32 cellular contexts compared by ENCODE assay signal in genomic region chr4:74475946-74476345, GRCh38. TPM values are rescaled to one million over a fixed set of nuclear protein-coding genes. Genes with fewer than 3 reads are reported as not detected.
"Had no signal": no experiment of that assay in that cellular context is flagged by ENCODE, and none has a peak within 500 bp of the region (broad histone marks: within the 10 kb centered on the region; RNA-seq: fewer than 3 reads in every experiment).

No MANE protein-coding gene starts in this region.

- H3K9me3 ChIP-seq: neutrophil, ovary, pancreas, prostate gland, psoas muscle, right atrium auricular region, right lobe of liver, sigmoid colon, spleen had no signal

- FAIRE-seq: pancreas, small intestine had no signal

- H3K4me2 ChIP-seq: neural progenitor cell, smooth muscle cell had no signal

- H3K4me3 ChIP-seq: neural progenitor cell, ovary, pancreas, prostate gland, psoas muscle, right atrium auricular region, right lobe of liver, sigmoid colon, skin epidermis, smooth muscle cell, spleen had no signal

- H2AFZ ChIP-seq: neural progenitor cell, parathyroid adenoma had no signal

- DNase-seq: naive thymus-derived CD4-positive, alpha-beta T cell; naive thymus-derived CD8-positive, alpha-beta T cell; natural killer cell; nephron progenitor cell; nucleus accumbens; occipital lobe; ovary; pancreas; posterior cingulate gyrus; psoas muscle; retina; right cardiac atrium; right lobe of liver; sigmoid colon; small intestine; spleen; stimulated activated CD4-positive, alpha-beta T cell treated with anti-CD3 and anti-CD28 coated beads, Interleukin-12 subunit alpha, Interleukin-12 subunit beta, amount 100 ng/mL, for 4 hours; stimulated activated CD4-positive, alpha-beta T cell treated with anti-CD3 and anti-CD28 coated beads, Interleukin-15, amount 100 ng/mL, for 24 hours; stimulated activated CD4-positive, alpha-beta T cell treated with anti-CD3 and anti-CD28 coated beads, Interleukin-1b, Interleukin-23, amount 100 ng/mL, for 48 hours; stimulated activated CD4-positive, alpha-beta T cell treated with anti-CD3 and anti-CD28 coated beads, Interleukin-2, amount 100 ng/mL, for 24 hours had no signal

- H3K79me2 ChIP-seq: parathyroid adenoma had no signal

- H3K9ac ChIP-seq: neural progenitor cell, parathyroid adenoma had no signal

- H3K36me3 ChIP-seq: neural progenitor cell, neutrophil, ovary, pancreas, prostate gland, right atrium auricular region, right lobe of liver, sigmoid colon, spleen had no signal

- H3K27me3 ChIP-seq: neural progenitor cell, neutrophil, ovary, right atrium auricular region, right lobe of liver, sigmoid colon had no signal

- H3K27ac ChIP-seq: neural progenitor cell, neutrophil, ovary, pancreas, parathyroid adenoma, prostate gland, psoas muscle, right atrium auricular region, right lobe of liver, skin epidermis, spleen had no signal

- ATAC-seq: naive thymus-derived CD4-positive, alpha-beta T cell; naive thymus-derived CD8-positive, alpha-beta T cell; natural killer cell; natural killer cell treated with Interleukin-12 subunit alpha and Interleukin-12 subunit beta and Interleukin-15 and Interleukin-18, amount 100 ng/mL, for 72 hours; pancreas; psoas muscle; right cardiac atrium; right lobe of liver; sciatic nerve had no signal

- H3K4me1 ChIP-seq: neural progenitor cell, parathyroid adenoma, prostate gland, psoas muscle, right lobe of liver, spleen had no signal

RNA-seq across cellular contexts. Expression of gene AREG, which starts 31.0 kb away (rescaled TPM):
- total RNA-seq: neural crest cell, occipital lobe, skeletal muscle tissue had no signal
- polyA plus RNA-seq: neural cell had no signal
